In the genomic region with DNA sequence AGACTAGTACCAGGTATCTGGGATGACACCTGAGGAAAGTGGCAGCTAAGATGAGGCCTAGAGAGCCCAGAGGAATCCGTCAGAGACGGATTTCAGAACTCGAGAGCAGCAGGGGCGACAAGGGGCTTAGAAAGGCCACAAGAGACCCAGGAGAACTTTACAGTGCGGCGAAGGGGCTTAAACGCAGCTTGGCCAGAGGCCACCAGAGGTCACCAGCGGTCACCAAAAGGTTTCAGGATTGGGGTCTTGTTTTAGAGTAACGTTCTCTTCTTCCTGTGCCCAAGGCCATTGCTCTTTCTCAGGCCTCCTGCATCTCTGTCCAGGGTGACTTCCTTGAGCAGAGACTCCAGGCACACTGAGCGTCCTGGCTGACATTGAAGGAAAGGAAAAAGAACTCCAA, we compare ENCODE assay signal across 12 cellular contexts. TPM values are rescaled to one million over a fixed set of nuclear protein-coding genes. Genes with fewer than 3 reads are reported as not detected.
DNase-seq lines count a peak whose midpoint lies in the region; ATAC-seq and TF ChIP-seq lines count a peak whose summit lies in the region.
"Had no signal": no experiment of that assay in that cellular context is flagged by ENCODE, and none has a peak within 500 bp of the region (broad histone marks: within the 10 kb centered on the region; RNA-seq: fewer than 3 reads in every experiment).

No MANE protein-coding gene starts in this region.

- no peak for ATAC-seq in GM21529 (IDR thresholded peaks at IDR 0.05; ENCODE audit: unreplicated experiment)
- no peak for ATAC-seq in GM18867 (IDR thresholded peaks at IDR 0.05; ENCODE audit: unreplicated experiment)

- H3K27ac ChIP-seq in HEK293 (ENCODE audit: extremely low read depth, low read depth, low read length) (no peak overlapping the region), mesenchymal stem cell (ENCODE audit: low read length, poor library complexity, severe bottlenecking) (no peak overlapping the region)

- no peak overlapping the region for H3K4ac ChIP-seq in mesenchymal stem cell (ENCODE audit: low read depth in 1 of 2, low read length in 2 of 2)

- no peak overlapping the region for H3K18ac ChIP-seq in mesenchymal stem cell (ENCODE audit: low read depth in 1 of 2, low read length in 2 of 2)

- H2BK12ac ChIP-seq in mesenchymal stem cell (ENCODE audit: low read length in 2 of 2): no peak overlapping the region

- TF ChIP-seq CTCF in HEK293 (tag by site-specific recombination; IDR thresholded peaks at IDR 0.05): peak; percentile 46

- H3K9ac ChIP-seq in mesenchymal stem cell (ENCODE audit: low read length): no peak overlapping the region

- H2AFZ ChIP-seq in mesenchymal stem cell (ENCODE audit: low read depth, low read length): no peak overlapping the region

- no peak overlapping the region for H4K91ac ChIP-seq in mesenchymal stem cell (ENCODE audit: low read length)

- no peaks in the 10 kb centered on the region for H3K9me3 ChIP-seq in HEK293 (ENCODE audit: control insufficient read depth, insufficient read depth, low read depth, low read length)
- H3K9me3 ChIP-seq in mesenchymal stem cell (ENCODE audit: control insufficient read depth, low read length): no peaks in the 10 kb centered on the region

- H3K27me3 ChIP-seq in mesenchymal stem cell (ENCODE audit: control insufficient read depth in 1 of 2, insufficient read depth in 1 of 2, low read length in 2 of 2): no peaks in the 10 kb centered on the region

- POLR2A ChIA-PET in HEK293 (lab: Yijun Ruan, JAX): interaction anchor here (1.1 to 1.4 kb wide), 3 partner anchors 34 to 146 kb away, joined by 3 to 6 read pairs (median 4); a partner anchor contains a TSS

- no peak overlapping the region for H2BK120ac ChIP-seq in mesenchymal stem cell (ENCODE audit: low read depth, low read length)

- no peak overlapping the region for H3K4me3 ChIP-seq in HEK293 (ENCODE audit: low read depth, low read length)
- H3K4me3 ChIP-seq in mesenchymal stem cell (ENCODE audit: insufficient read depth in 1 of 2, low read depth in 1 of 2, low read length in 2 of 2): no peak overlapping the region

- CTCF ChIA-PET in HEK293 (lab: Yijun Ruan, JAX): interaction anchor here (0.6 to 1.7 kb wide), 4 partner anchors 12 to 848 kb away, joined by 3 to 6 read pairs (median 4); a partner anchor contains a TSS

- H3K79me1 ChIP-seq in mesenchymal stem cell (replicated peaks; ENCODE audit: low read length, poor library complexity, severe bottlenecking): peaks cover 28% of the 10 kb centered on the region

- DNase-seq in NCI-H2171 treated with DMSO at 0.1 percent for 48 hours (lab: John Stamatoyannopoulos, UW): peak; percentile 17
- no peak for DNase-seq in NCI-H2171 (lab: John Stamatoyannopoulos, UW)
- DNase-seq in SW480 (ENCODE audit: low spot score): peak; percentile 29
- DNase-seq in mesenchymal stem cell: no peak
- DNase-seq in NCI-H1048 (lab: John Stamatoyannopoulos, UW): no peak
- DNase-seq: amygdala; NCI-H1694 treated with DMSO at 0.1 percent for 48 hours; stimulated activated CD4-positive, alpha-beta T cell treated with anti-CD3 and anti-CD28 coated beads, Interleukin-4, amount 100 ng/mL, for 4 hours; T1000 had no signal

- 31% methylated on average over 10 of the region's 10 CpGs for WGBS in mesenchymal stem cell

- H3K4me2 ChIP-seq in mesenchymal stem cell (ENCODE audit: low read length, poor library complexity, severe bottlenecking): no peak overlapping the region

- peaks cover 3% of the 10 kb centered on the region; the same call in 1 of the 2 replicates for H3K4me1 ChIP-seq in HEK293 (ENCODE audit: control insufficient read depth, insufficient read depth, low read length)
- peaks cover 21% of the 10 kb centered on the region for H3K4me1 ChIP-seq in mesenchymal stem cell (ENCODE audit: control insufficient read depth, insufficient read depth, low read depth, low read length)

- H2BK5ac ChIP-seq in mesenchymal stem cell (ENCODE audit: low read depth, low read length, poor library complexity, severe bottlenecking): peak overlapping the region; percentile 20

- no peak overlapping the region for H2AK5ac ChIP-seq in mesenchymal stem cell (ENCODE audit: low read length, severe bottlenecking)

- no peak overlapping the region for H3K14ac ChIP-seq in mesenchymal stem cell (ENCODE audit: low read length in 2 of 2)

- no peak overlapping the region for H3K23ac ChIP-seq in mesenchymal stem cell (ENCODE audit: low read length in 2 of 2)

- H4K8ac ChIP-seq in mesenchymal stem cell (ENCODE audit: low read length): peak overlapping the region; percentile 72

- H3K36me3 ChIP-seq in HEK293 (ENCODE audit: control insufficient read depth in 2 of 2, insufficient read depth in 1 of 2, low read length in 2 of 2) (no peaks in the 10 kb centered on the region; a peak in 1 of 3 replicates), mesenchymal stem cell (ENCODE audit: control insufficient read depth in 1 of 2, insufficient read depth in 2 of 2, low read depth in 1 of 2, low read length in 2 of 2) (peaks cover 0 to 6% of the 10 kb centered on the region in 2 experiments)

- no peak overlapping the region for H2BK15ac ChIP-seq in mesenchymal stem cell (ENCODE audit: low read depth, poor library complexity, severe bottlenecking)

TF ChIP-seq in HEK293, 187 proteins besides CTCF, POLR2A, EP300 and RAD21:
- TF ChIP-seq ZNF654 (tag by site-specific recombination; IDR thresholded peaks at IDR 0.05; ENCODE audit: low read depth) (no peak), ZEB2 (tag by site-specific recombination; IDR thresholded peaks at IDR 0.05) (no peak), ZXDB (tag by site-specific recombination; IDR thresholded peaks at IDR 0.05) (no peak), ZNF37A (tag by site-specific recombination; IDR thresholded peaks at IDR 0.05) (no peak)
- TF ChIP-seq, protein P1, sequence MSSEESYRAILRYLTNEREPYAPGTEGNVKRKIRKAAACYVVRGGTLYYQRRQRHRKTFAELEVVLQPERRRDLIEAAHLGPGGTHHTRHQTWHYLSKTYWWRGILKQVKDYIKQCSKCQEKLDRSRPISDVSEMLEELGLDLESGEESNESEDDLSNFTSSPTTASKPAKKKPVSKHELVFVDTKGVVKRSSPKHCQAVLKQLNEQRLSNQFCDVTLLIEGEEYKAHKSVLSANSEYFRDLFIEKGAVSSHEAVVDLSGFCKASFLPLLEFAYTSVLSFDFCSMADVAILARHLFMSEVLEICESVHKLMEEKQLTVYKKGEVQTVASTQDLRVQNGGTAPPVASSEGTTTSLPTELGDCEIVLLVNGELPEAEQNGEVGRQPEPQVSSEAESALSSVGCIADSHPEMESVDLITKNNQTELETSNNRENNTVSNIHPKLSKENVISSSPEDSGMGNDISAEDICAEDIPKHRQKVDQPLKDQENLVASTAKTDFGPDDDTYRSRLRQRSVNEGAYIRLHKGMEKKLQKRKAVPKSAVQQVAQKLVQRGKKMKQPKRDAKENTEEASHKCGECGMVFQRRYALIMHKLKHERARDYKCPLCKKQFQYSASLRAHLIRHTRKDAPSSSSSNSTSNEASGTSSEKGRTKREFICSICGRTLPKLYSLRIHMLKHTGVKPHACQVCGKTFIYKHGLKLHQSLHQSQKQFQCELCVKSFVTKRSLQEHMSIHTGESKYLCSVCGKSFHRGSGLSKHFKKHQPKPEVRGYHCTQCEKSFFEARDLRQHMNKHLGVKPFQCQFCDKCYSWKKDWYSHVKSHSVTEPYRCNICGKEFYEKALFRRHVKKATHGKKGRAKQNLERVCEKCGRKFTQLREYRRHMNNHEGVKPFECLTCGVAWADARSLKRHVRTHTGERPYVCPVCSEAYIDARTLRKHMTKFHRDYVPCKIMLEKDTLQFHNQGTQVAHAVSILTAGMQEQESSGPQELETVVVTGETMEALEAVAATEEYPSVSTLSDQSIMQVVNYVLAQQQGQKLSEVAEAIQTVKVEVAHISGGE (tag by site-specific recombination; conservative IDR thresholded peaks at IDR 0.05; ENCODE audit: low read depth): peak; percentile 35; the same call in 1 of the 2 replicates

RNA-seq across cellular contexts. Expression of a gene that starts 2.2 kb away (rescaled TPM):
- polyA plus RNA-seq in mesenchymal stem cell (2013, experiment 1 of 2): 1.4 TPM
- 1.4 TPM for polyA plus RNA-seq in mesenchymal stem cell (2013, experiment 2 of 2)

RNA-seq across cellular contexts. Expression of a gene that starts 23.8 kb away (rescaled TPM):
- polyA plus RNA-seq in mesenchymal stem cell (2013, experiment 1 of 2): 37.7 TPM
- polyA plus RNA-seq in mesenchymal stem cell (2013, experiment 2 of 2): 34.7 TPM

RNA-seq across cellular contexts. Expression of a gene that starts 24.3 kb away (rescaled TPM):
- polyA plus RNA-seq in mesenchymal stem cell (2013, experiment 1 of 2): 85.1 TPM
- polyA plus RNA-seq in mesenchymal stem cell (2013, experiment 2 of 2): 84.2 TPM

RNA-seq across cellular contexts. Expression of a gene that starts 33.6 kb away (rescaled TPM):
- 0.17 TPM for polyA plus RNA-seq in mesenchymal stem cell (2013, experiment 1 of 2)
- polyA plus RNA-seq in mesenchymal stem cell (2013, experiment 2 of 2): 0.18 TPM

RNA-seq across cellular contexts. Expression of a gene that starts 50.2 kb away (rescaled TPM):
- 2.2 TPM for polyA plus RNA-seq in mesenchymal stem cell (2013, experiment 1 of 2)
- polyA plus RNA-seq in mesenchymal stem cell (2013, experiment 2 of 2): 1.9 TPM

Comparison
In these comparisons a context has a peak if more than half of its experiments do, and no peak if none do; other contexts are left out.
1. DNase-seq: peak in NCI-H2171 treated with DMSO at 0.1 percent for 48 hours (single experiment) and SW480 (single experiment); none in NCI-H2171 (single experiment), mesenchymal stem cell (single experiment) and NCI-H1048 (single experiment).